ENCODE assay signal across 8 cellular contexts in genomic region chr2:113235347-113236226, GRCh38. TPM values are rescaled to one million over a fixed set of nuclear protein-coding genes. Genes with fewer than 3 reads are reported as not detected.
DNase-seq lines count a peak whose midpoint lies in the region; ATAC-seq and TF ChIP-seq lines count a peak whose summit lies in the region.
"Not testable (repeated sequence)": the region's sequence is repeated elsewhere in the genome, so short reads cannot be mapped to it uniquely, and the experiment has no call there.

No MANE protein-coding gene starts in this region.

- H3K27ac ChIP-seq in Peyer's patch (peak overlapping the region; percentile 72 to 82 (median 74)), coronary artery (peak overlapping the region; percentile 42 to 54), right lobe of liver (peak overlapping the region in 2 of 3 donors; percentile 47 to 55)

- ATAC-seq in GM18909 (IDR thresholded peaks at IDR 0.05; ENCODE audit: poor library complexity, unreplicated experiment) (peak; percentile 91), HG03565 (IDR thresholded peaks at IDR 0.05; ENCODE audit: unreplicated experiment) (peak; percentile 64), right lobe of liver (peak in 3 of 4 donors; percentile 37 to 88 (median 56))

- TF ChIP-seq CTCF in Peyer's patch (IDR thresholded peaks at IDR 0.05); coronary artery (IDR thresholded peaks at IDR 0.05); right lobe of liver (IDR thresholded peaks at IDR 0.05): not testable (repeated sequence)

- H3K4me3 ChIP-seq in Peyer's patch (peak overlapping the region; percentile 44 to 53 (median 50)), coronary artery (peak overlapping the region; percentile 62), right lobe of liver (peak overlapping the region in 2 of 3 donors; percentile 48 to 60)

- peak; percentile 88 for DNase-seq in 8988T
- peak in 2 of 3 donors; percentile 62 to 74 for DNase-seq in Peyer's patch
- DNase-seq in activated CD8-positive, alpha-beta memory T cell treated with anti-CD3 and anti-CD28 coated beads, Interleukin-2, amount 50 U/mL, for 24 hours (ENCODE audit: extremely low read depth): peak; percentile 45
- DNase-seq in coronary artery (ENCODE audit: low spot score): not testable (repeated sequence)
- DNase-seq in right lobe of liver: peak in 2 of 3 donors; percentile 68 to 77
- peak; percentile 63 to 75 for DNase-seq in stimulated activated CD4-positive, alpha-beta T cell treated with anti-CD3 and anti-CD28 coated beads, Interleukin-2, amount 100 ng/mL, for 24 hours

- peaks cover 0 to 18% (median 8%) of the 10 kb centered on the region in 4 donors for H3K4me1 ChIP-seq in Peyer's patch
- H3K4me1 ChIP-seq in right lobe of liver: peaks cover 0 to 19% (median 0%) of the 10 kb centered on the region in 4 donors

- TF ChIP-seq POLR2A in Peyer's patch (IDR thresholded peaks at IDR 0.05): peak; percentile 62 to 78
- TF ChIP-seq POLR2A in right lobe of liver (IDR thresholded peaks at IDR 0.05): peak; percentile 45

- not testable (repeated sequence) for H3K36me3 ChIP-seq in Peyer's patch, right lobe of liver

- H3K9me3 ChIP-seq in Peyer's patch, right lobe of liver: not testable (repeated sequence)

- H3K27me3 ChIP-seq in Peyer's patch, right lobe of liver: not testable (repeated sequence)

- intact Hi-C loops in right lobe of liver (cut with DNase I): not testable (repeated sequence)

- 52% methylated on average over 6 of the region's 74 CpGs for WGBS in right lobe of liver (ENCODE audit: insufficient coverage, low coverage, low lambda C conversion rate, missing lambda C conversion rate)

RNA-seq across cellular contexts. Expression of gene PAX8, which starts 43.1 kb away (rescaled TPM):
- total RNA-seq in Peyer's patch: 10 to 100 TPM in 3 of 4 donors, 1 to 10 TPM in 1; 3.3 to 22.1 (median 14.2) TPM
- total RNA-seq in right lobe of liver: 1 to 10 TPM in 2 of 6 experiments, under 1 TPM in 4; 0.27 to 1.9 (median 0.86) TPM
